In the genomic region with DNA sequence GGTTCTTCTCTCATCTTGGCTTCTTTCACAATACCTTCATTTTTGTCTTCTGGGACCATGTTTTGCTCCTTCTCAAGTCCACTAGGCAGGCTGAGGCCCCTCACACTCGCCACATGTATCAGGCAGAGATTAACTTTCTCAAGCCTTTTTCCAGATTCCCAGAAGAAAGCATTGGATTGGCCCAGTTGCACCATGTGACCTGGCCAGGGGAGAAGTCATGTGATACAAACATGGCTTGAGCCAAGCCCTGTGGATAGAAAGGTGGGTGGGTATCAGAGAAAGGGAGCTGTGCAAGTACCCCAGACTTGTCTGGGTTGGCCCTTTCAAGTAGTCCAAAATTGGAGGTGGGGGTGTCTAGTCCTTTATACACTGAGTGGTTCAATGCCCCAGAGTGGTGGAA, we compare ENCODE assay signal across 30 cellular contexts. TPM values are rescaled to one million over a fixed set of nuclear protein-coding genes. Genes with fewer than 3 reads are reported as not detected.
"Had no signal": no experiment of that assay in that cellular context is flagged by ENCODE, and none has a peak within 500 bp of the region (broad histone marks: within the 10 kb centered on the region; RNA-seq: fewer than 3 reads in every experiment).

No MANE protein-coding gene starts in this region.

- H3K9me3 Mint-ChIP-seq: activated CD4-positive, alpha-beta memory T cell treated with anti-CD3 and anti-CD28 coated beads, Interleukin-2, amount 10 ng/mL, durations not matched to agents 7 days and 5 days; activated naive CD8-positive, alpha-beta T cell treated with anti-CD3 and anti-CD28 coated beads, Interleukin-2, amount 50 U/mL, for 24 hours; nephron had no signal

- ATAC-seq: activated CD8-positive, alpha-beta memory T cell treated with anti-CD3 and anti-CD28 coated beads, Interleukin-2, amount 10 ng/mL, durations not matched to agents 7 days and 5 days; activated naive CD8-positive, alpha-beta T cell treated with anti-CD3 and anti-CD28 coated beads, Interleukin-2, amount 50 U/mL, for 24 hours; activated T-helper 17 cell treated with anti-CD3 and anti-CD28 coated beads, Interleukin-2, amount 50 U/mL, for 72 hours; left lobe of liver had no signal

- H3K4me3 ChIP-seq: dorsolateral prefrontal cortex, prostate gland, right atrium auricular region, thyroid gland had no signal

- H3K36me3 Mint-ChIP-seq: activated CD8-positive, alpha-beta memory T cell treated with anti-CD3 and anti-CD28 coated beads, Interleukin-2, amount 10 ng/mL, durations not matched to agents 7 days and 5 days; brain had no signal

- H3K36me3 ChIP-seq: prostate gland, right atrium auricular region, thyroid gland had no signal

- H3K27ac Mint-ChIP-seq: activated CD4-positive, alpha-beta memory T cell treated with anti-CD3 and anti-CD28 coated beads, Interleukin-2, amount 10 ng/mL, durations not matched to agents 7 days and 5 days; activated CD8-positive, alpha-beta memory T cell treated with anti-CD3 and anti-CD28 coated beads, Interleukin-2, amount 10 ng/mL, durations not matched to agents 7 days and 5 days; activated naive CD8-positive, alpha-beta T cell treated with anti-CD3 and anti-CD28 coated beads, Interleukin-2, amount 50 U/mL, for 24 hours; activated T-helper 17 cell treated with anti-CD3 and anti-CD28 coated beads, Interleukin-2, amount 50 U/mL, for 72 hours; brain; nephron had no signal

- H3K4me3 Mint-ChIP-seq: activated CD4-positive, alpha-beta memory T cell treated with anti-CD3 and anti-CD28 coated beads, Interleukin-2, amount 10 ng/mL, durations not matched to agents 7 days and 5 days; activated CD8-positive, alpha-beta memory T cell treated with anti-CD3 and anti-CD28 coated beads, Interleukin-2, amount 10 ng/mL, durations not matched to agents 7 days and 5 days; activated naive CD8-positive, alpha-beta T cell treated with anti-CD3 and anti-CD28 coated beads, Interleukin-2, amount 50 U/mL, for 24 hours; activated T-helper 17 cell treated with anti-CD3 and anti-CD28 coated beads, Interleukin-2, amount 50 U/mL, for 72 hours; brain; nephron had no signal

- DNase-seq: activated CD4-positive, alpha-beta memory T cell treated with anti-CD3 and anti-CD28 coated beads, Interleukin-2, amount 10 ng/mL, durations not matched to agents 7 days and 5 days; activated CD4-positive, alpha-beta T cell treated with anti-CD3 and anti-CD28 coated beads for 48 hours; activated CD4-positive, CD25-positive, alpha-beta regulatory T cell; activated CD8-positive, alpha-beta memory T cell treated with anti-CD3 and anti-CD28 coated beads, Interleukin-2, amount 10 ng/mL, durations not matched to agents 7 days and 5 days; activated naive CD4-positive, alpha-beta T cell; activated naive CD8-positive, alpha-beta T cell treated with anti-CD3 and anti-CD28 coated beads, Interleukin-2, amount 50 U/mL, for 24 hours; activated T-cell treated with anti-CD3 and anti-CD28 coated beads, Interleukin-2, amount 50 U/mL, for 1 hour; anterior cingulate cortex; caudate nucleus; dorsolateral prefrontal cortex; foreskin melanocyte; glutamatergic neuron; hippocampal formation; kidney; midbrain; stimulated activated CD4-positive, alpha-beta T cell treated with anti-CD3 and anti-CD28 coated beads, Interleukin-12 subunit alpha, Interleukin-12 subunit beta, amount 100 ng/mL, for 4 hours; stimulated activated CD4-positive, alpha-beta T cell treated with anti-CD3 and anti-CD28 coated beads, Interleukin-1b, Interleukin-23, amount 100 ng/mL, for 48 hours; stimulated activated CD8-positive, alpha-beta memory T cell treated with anti-CD3 and anti-CD28 coated beads, Interleukin-4, amount 100 ng/mL, for 48 hours; stimulated activated naive CD4-positive, alpha-beta T cell; T-helper 9 cell; thyroid gland had no signal

- H3K4me1 Mint-ChIP-seq: activated CD4-positive, alpha-beta memory T cell treated with anti-CD3 and anti-CD28 coated beads, Interleukin-2, amount 10 ng/mL, durations not matched to agents 7 days and 5 days; activated CD8-positive, alpha-beta memory T cell treated with anti-CD3 and anti-CD28 coated beads, Interleukin-2, amount 10 ng/mL, durations not matched to agents 7 days and 5 days; activated T-helper 17 cell treated with anti-CD3 and anti-CD28 coated beads, Interleukin-2, amount 50 U/mL, for 72 hours; brain; nephron had no signal

- H3K9me3 ChIP-seq: prostate gland, right atrium auricular region, thyroid gland had no signal

- H3K4me1 ChIP-seq: prostate gland, right atrium auricular region, thyroid gland had no signal

- H3K27ac ChIP-seq: dorsolateral prefrontal cortex, prostate gland, right atrium auricular region, thyroid gland had no signal

- H3K27me3 ChIP-seq: dorsolateral prefrontal cortex, right atrium auricular region, thyroid gland had no signal

- H3K27me3 Mint-ChIP-seq: activated CD4-positive, alpha-beta memory T cell treated with anti-CD3 and anti-CD28 coated beads, Interleukin-2, amount 10 ng/mL, durations not matched to agents 7 days and 5 days; activated naive CD8-positive, alpha-beta T cell treated with anti-CD3 and anti-CD28 coated beads, Interleukin-2, amount 50 U/mL, for 24 hours; activated T-helper 17 cell treated with anti-CD3 and anti-CD28 coated beads, Interleukin-2, amount 50 U/mL, for 72 hours; brain had no signal

RNA-seq across cellular contexts. Expression of a gene that starts 36.7 kb away (rescaled TPM):
- total RNA-seq: activated CD4-positive, alpha-beta memory T cell treated with anti-CD3 and anti-CD28 coated beads, Interleukin-2, amount 10 ng/mL, durations not matched to agents 7 days and 5 days; left lobe of liver; lung microvascular endothelial cell; osteocyte; ureter had no signal
